Comparison of ENCODE assay signal across 10 cellular contexts in genomic region chr1:209643295-209644020, GRCh38. TPM values are rescaled to one million over a fixed set of nuclear protein-coding genes. Genes with fewer than 3 reads are reported as not detected.
A peak's percentile ranks its signal among the peaks of the same experiment; 100 is the strongest.
DNase-seq lines count a peak whose midpoint lies in the region; ATAC-seq and TF ChIP-seq lines count a peak whose summit lies in the region.
"Had no signal": no experiment of that assay in that cellular context is flagged by ENCODE, and none has a peak within 500 bp of the region (broad histone marks: within the 10 kb centered on the region; RNA-seq: fewer than 3 reads in every experiment).

No MANE protein-coding gene starts in this region.

- TF ChIP-seq CTCF in fibroblast of villous mesenchyme (IDR thresholded peaks at IDR 0.05; ENCODE audit: insufficient read depth, low read depth, low read length), result no peak

- H3K9me3 Mint-ChIP-seq in immature natural killer cell, result no peaks in the 10 kb centered on the region

- no peak overlapping the region for H3K4me3 ChIP-seq in fibroblast of villous mesenchyme (ENCODE audit: low read depth, low read length)
- H3K4me3 ChIP-seq in muscle layer of colon (ENCODE audit: low read depth in 1 of 2, low read length in 2 of 2), result no peak overlapping the region
- H3K4me3 ChIP-seq in urinary bladder (ENCODE audit: low read depth, low read length), result no peak overlapping the region

- 3% methylated on average over 2 of the region's 2 CpGs for WGBS in urinary bladder

- H3K4me1 Mint-ChIP-seq in immature natural killer cell, result no peaks in the 10 kb centered on the region

- DNase-seq in astrocyte of the hippocampus (ENCODE audit: low read depth, low spot score), result peak; percentile 46
- DNase-seq in fibroblast of villous mesenchyme (ENCODE audit: low read depth), result peak; percentile 37
- DNase-seq in immature natural killer cell, result no peak
- DNase-seq: NCI-H345 had no signal

- H3K27me3 Mint-ChIP-seq in immature natural killer cell (ENCODE audit: low read depth in 3 of 3), result peaks cover 0 to 3% (median 1%) of the 10 kb centered on the region in 3 donors

- peak overlapping the region; percentile 68 for H3K27ac ChIP-seq in muscle layer of colon (ENCODE audit: low read depth, low read length)
- peak overlapping the region; percentile 44 for H3K27ac ChIP-seq in urinary bladder (ENCODE audit: low read depth)

- H3K27ac Mint-ChIP-seq in immature natural killer cell, result no peak overlapping the region

- no peak overlapping the region for H3K4me3 Mint-ChIP-seq in immature natural killer cell

- H3K27me3 ChIP-seq in muscle layer of colon (ENCODE audit: control insufficient read depth in 1 of 2, insufficient read depth in 2 of 2, low read length in 2 of 2), result no peaks in the 10 kb centered on the region

- no peaks in the 10 kb centered on the region for H3K36me3 ChIP-seq in muscle layer of colon (ENCODE audit: insufficient read depth, low read length)
- no peaks in the 10 kb centered on the region for H3K36me3 ChIP-seq in urinary bladder (ENCODE audit: insufficient read depth)

- peaks cover 35% of the 10 kb centered on the region for H3K4me1 ChIP-seq in muscle layer of colon (ENCODE audit: insufficient read depth, low read length)
- peaks cover 1% of the 10 kb centered on the region for H3K4me1 ChIP-seq in urinary bladder (ENCODE audit: insufficient read depth)

- H3K9me3 ChIP-seq in muscle layer of colon (ENCODE audit: low read length), result no peaks in the 10 kb centered on the region

- no peak overlapping the region for H3K9ac ChIP-seq in muscle layer of colon (ENCODE audit: low read length)

- no peak for ATAC-seq in GM21717 (IDR thresholded peaks at IDR 0.05; ENCODE audit: unreplicated experiment)
- ATAC-seq in GM19035 (IDR thresholded peaks at IDR 0.05; ENCODE audit: unreplicated experiment), result no peak

- no peaks in the 10 kb centered on the region for H3K36me3 Mint-ChIP-seq in immature natural killer cell

RNA-seq across cellular contexts. Expression of gene LAMB3, which starts 8.8 kb away (rescaled TPM):
- total RNA-seq in fibroblast of villous mesenchyme, result 3.9 and 14.2 TPM in 2 replicates
- total RNA-seq in urinary bladder, result 15.3 TPM
- 13.3 TPM for polyA plus RNA-seq in urinary bladder
- polyA plus RNA-seq in immature natural killer cell, result 1 to 10 TPM in 1 of 3 donors, under 1 TPM in 1, not detected in 1; 0.58 to 1.6 TPM

RNA-seq across cellular contexts. Expression of gene G0S2, which starts 31.8 kb away (rescaled TPM):
- total RNA-seq in fibroblast of villous mesenchyme (4.8 and 52.2 TPM in 2 replicates), urinary bladder (17.0 TPM)
- polyA plus RNA-seq in urinary bladder (94.9 TPM), immature natural killer cell (1 to 10 TPM in 1 of 3 donors, under 1 TPM in 1, not detected in 1; 0.59 to 3.1 TPM)

RNA-seq across cellular contexts. Expression of gene CAMK1G, which starts 59.9 kb away (rescaled TPM):
- total RNA-seq in fibroblast of villous mesenchyme (2.6 and 9.1 TPM in 2 replicates), urinary bladder (0.95 TPM)
- polyA plus RNA-seq in urinary bladder (0.11 TPM), immature natural killer cell (not detected)
- total RNA-seq: myocyte; T-helper 1 cell treated with Interleukin-12 subunit alpha and Interleukin-12 subunit beta and Interleukin-4 antibody, amounts not matched to agents 30 ng/mL and 1 ng/mL, for 36 hours had no signal

Comparison
In these comparisons a context has a peak if more than half of its experiments do, and no peak if none do; other contexts are left out.
1. DNase-seq: peak in astrocyte of the hippocampus (single experiment) and fibroblast of villous mesenchyme (single experiment); none in immature natural killer cell (0 of 3).